Comparison of ENCODE assay signal across 17 cellular contexts in the genomic region with DNA sequence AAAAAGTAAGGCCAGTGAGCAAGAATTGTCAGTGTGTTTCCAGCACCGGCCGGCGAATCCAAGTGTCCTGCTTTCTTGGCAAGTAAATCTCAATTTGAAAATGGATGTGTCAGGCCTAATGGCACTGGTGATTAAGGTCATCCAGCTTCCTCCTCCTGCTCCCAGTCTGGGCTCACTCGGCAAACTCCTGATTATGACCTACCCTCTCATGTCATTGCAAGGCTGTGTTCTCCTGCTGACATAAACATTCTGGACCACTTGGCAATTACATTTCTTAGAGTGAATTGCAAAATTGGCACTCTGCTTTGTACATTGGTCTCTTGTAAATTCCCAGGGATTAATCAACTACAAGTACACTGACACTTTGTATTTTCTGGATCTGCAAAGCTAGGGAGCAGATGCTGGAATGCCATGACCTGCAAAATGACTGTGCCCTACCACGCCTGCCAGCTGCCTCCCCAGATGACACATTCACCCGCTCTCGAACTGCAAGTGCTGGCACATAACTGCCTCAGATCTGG.
DNase-seq lines count a peak whose midpoint lies in the region; ATAC-seq and TF ChIP-seq lines count a peak whose summit lies in the region.
"Had no signal": no experiment of that assay in that cellular context is flagged by ENCODE, and none has a peak within 500 bp of the region (broad histone marks: within the 10 kb centered on the region; RNA-seq: fewer than 3 reads in every experiment).

No MANE protein-coding gene starts in this region.

- no peaks in the 10 kb centered on the region for H3K4me1 ChIP-seq in right lobe of liver
- H3K4me1 ChIP-seq: lower lobe of right lung, pancreas, thyroid gland had no signal

- H3K27me3 ChIP-seq in right lobe of liver: no peaks in the 10 kb centered on the region
- H3K27me3 ChIP-seq: BLaER1, pancreas, thyroid gland had no signal

- intact Hi-C loops in Right ventricle myocardium inferior (cut with DNase I) (no loop called here), cardiac septum (cut with DNase I) (no loop called here), left ventricle myocardium superior (cut with micrococcal nuclease) (no loop called here), right lobe of liver (cut with DNase I) (no loop called here)

- DNase-seq in Right ventricle myocardium inferior (ENCODE audit: missing footprints): peak; percentile 66
- DNase-seq in cardiac septum (ENCODE audit: low spot score): no peak
- peak; percentile 36 for DNase-seq in epithelial cell of prostate (ENCODE audit: low read depth, low spot score)
- peak; percentile 57 for DNase-seq in left ventricle myocardium superior
- no peak for DNase-seq in ACHN
- no peak for DNase-seq in right lobe of liver
- DNase-seq: activated CD4-positive, alpha-beta T cell treated with anti-CD3 and anti-CD28 coated beads, Interleukin-2, amount 50 U/mL, for 4 hours; endodermal cell; lower lobe of right lung; naive thymus-derived CD4-positive, alpha-beta T cell; NCI-H1417 treated with DMSO at 0.1 percent for 48 hours; RPMI8226; thyroid gland had no signal

- H3K27ac ChIP-seq in epithelial cell of prostate (peak overlapping the region; percentile 0), right lobe of liver (no peak overlapping the region)
- H3K27ac ChIP-seq: BLaER1, lower lobe of right lung, pancreas, thyroid gland had no signal

- WGBS in right lobe of liver (ENCODE audit: insufficient coverage, low coverage, low lambda C conversion rate, missing lambda C conversion rate): 56% methylated on average over 5 of the region's 7 CpGs

- no peaks in the 10 kb centered on the region for H3K36me3 ChIP-seq in right lobe of liver
- H3K36me3 ChIP-seq: lower lobe of right lung, pancreas, thyroid gland had no signal

- TF ChIP-seq CTCF in right lobe of liver (IDR thresholded peaks at IDR 0.05): no peak

- ATAC-seq in Right ventricle myocardium inferior (peak; percentile 92), left ventricle myocardium superior (peak; percentile 92), HG03135 (IDR thresholded peaks at IDR 0.05; ENCODE audit: unreplicated experiment) (no peak), right lobe of liver (no peak), HG03280 (IDR thresholded peaks at IDR 0.05; ENCODE audit: unreplicated experiment) (no peak)
- ATAC-seq: lower lobe of right lung; naive thymus-derived CD4-positive, alpha-beta T cell had no signal

- in situ Hi-C loops in ACHN (cut with HindIII; ENCODE audit: low pct_ligation_motif_present, low pct_unique_long_range_greater_than_20kb, low sequenced_read_pairs): no loop called here

- no peak for TF ChIP-seq POLR2A in right lobe of liver (IDR thresholded peaks at IDR 0.05)

- H3K4me3 ChIP-seq in right lobe of liver: no peak overlapping the region
- H3K4me3 ChIP-seq: BLaER1, lower lobe of right lung, pancreas, thyroid gland had no signal

- H3K9me3 ChIP-seq in right lobe of liver: no peaks in the 10 kb centered on the region
- H3K9me3 ChIP-seq: lower lobe of right lung, pancreas, thyroid gland had no signal

Comparison
In these comparisons a context has a peak if more than half of its experiments do, and no peak if none do; other contexts are left out.
1. DNase-seq: peak in Right ventricle myocardium inferior (single experiment), epithelial cell of prostate (single experiment) and left ventricle myocardium superior (single experiment); none in cardiac septum (single experiment), ACHN (single experiment) and right lobe of liver (0 of 3).
2. ATAC-seq: peak in Right ventricle myocardium inferior (single experiment) and left ventricle myocardium superior (single experiment); none in HG03135 (single experiment), right lobe of liver (0 of 4) and HG03280 (single experiment).